1 cellular context compared by ENCODE assay signal in genomic region chr2:33599175-33599942, GRCh38.
TF ChIP-seq lines count a peak whose summit lies in the region.

Gene FAM98A (minus strand): TSS chr2:33599299. CDS start chr2:33599221, 78 bp downstream.

TF ChIP-seq in HepG2, 621 proteins besides CTCF, POLR2A, EP300 and RAD21 (continued from another document):
- no peak for TF ChIP-seq ZNF703 (CRISPR knock-in tag; IDR thresholded peaks at IDR 0.05; ENCODE audit: borderline replicate concordance)
- no peak for TF ChIP-seq KAT2B (IDR thresholded peaks at IDR 0.05; ENCODE audit: borderline replicate concordance, low read depth, low read length)
- 0 out of 2 replicates have a peak, but pooled peaks have one; percentile 62 for TF ChIP-seq ZFP41 (CRISPR knock-in tag; IDR thresholded peaks at IDR 0.05; ENCODE audit: borderline replicate concordance)
- 0 out of 2 replicates have a peak, but pooled peaks have one; percentile 74 for TF ChIP-seq ZNF879 (CRISPR knock-in tag; IDR thresholded peaks at IDR 0.05)
- no peak for TF ChIP-seq ZBTB1 (CRISPR knock-in tag; IDR thresholded peaks at IDR 0.05; ENCODE audit: borderline replicate concordance)
- no peak for TF ChIP-seq ARNT (IDR thresholded peaks at IDR 0.05)
- TF ChIP-seq ZFP82 (CRISPR knock-in tag; IDR thresholded peaks at IDR 0.05; ENCODE audit: borderline replicate concordance) = no peak; the same call in 1 of the 2 replicates
- no peak for TF ChIP-seq ZNF7 (CRISPR knock-in tag; IDR thresholded peaks at IDR 0.05)
- TF ChIP-seq POLR2G (IDR thresholded peaks at IDR 0.05; ENCODE audit: low read depth, low read length) = peak; percentile 90
- TF ChIP-seq, protein P1, sequence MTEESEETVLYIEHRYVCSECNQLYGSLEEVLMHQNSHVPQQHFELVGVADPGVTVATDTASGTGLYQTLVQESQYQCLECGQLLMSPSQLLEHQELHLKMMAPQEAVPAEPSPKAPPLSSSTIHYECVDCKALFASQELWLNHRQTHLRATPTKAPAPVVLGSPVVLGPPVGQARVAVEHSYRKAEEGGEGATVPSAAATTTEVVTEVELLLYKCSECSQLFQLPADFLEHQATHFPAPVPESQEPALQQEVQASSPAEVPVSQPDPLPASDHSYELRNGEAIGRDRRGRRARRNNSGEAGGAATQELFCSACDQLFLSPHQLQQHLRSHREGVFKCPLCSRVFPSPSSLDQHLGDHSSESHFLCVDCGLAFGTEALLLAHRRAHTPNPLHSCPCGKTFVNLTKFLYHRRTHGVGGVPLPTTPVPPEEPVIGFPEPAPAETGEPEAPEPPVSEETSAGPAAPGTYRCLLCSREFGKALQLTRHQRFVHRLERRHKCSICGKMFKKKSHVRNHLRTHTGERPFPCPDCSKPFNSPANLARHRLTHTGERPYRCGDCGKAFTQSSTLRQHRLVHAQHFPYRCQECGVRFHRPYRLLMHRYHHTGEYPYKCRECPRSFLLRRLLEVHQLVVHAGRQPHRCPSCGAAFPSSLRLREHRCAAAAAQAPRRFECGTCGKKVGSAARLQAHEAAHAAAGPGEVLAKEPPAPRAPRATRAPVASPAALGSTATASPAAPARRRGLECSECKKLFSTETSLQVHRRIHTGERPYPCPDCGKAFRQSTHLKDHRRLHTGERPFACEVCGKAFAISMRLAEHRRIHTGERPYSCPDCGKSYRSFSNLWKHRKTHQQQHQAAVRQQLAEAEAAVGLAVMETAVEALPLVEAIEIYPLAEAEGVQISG (CRISPR knock-in tag; IDR thresholded peaks at IDR 0.05) = peak; percentile 91
- TF ChIP-seq, protein P2, sequence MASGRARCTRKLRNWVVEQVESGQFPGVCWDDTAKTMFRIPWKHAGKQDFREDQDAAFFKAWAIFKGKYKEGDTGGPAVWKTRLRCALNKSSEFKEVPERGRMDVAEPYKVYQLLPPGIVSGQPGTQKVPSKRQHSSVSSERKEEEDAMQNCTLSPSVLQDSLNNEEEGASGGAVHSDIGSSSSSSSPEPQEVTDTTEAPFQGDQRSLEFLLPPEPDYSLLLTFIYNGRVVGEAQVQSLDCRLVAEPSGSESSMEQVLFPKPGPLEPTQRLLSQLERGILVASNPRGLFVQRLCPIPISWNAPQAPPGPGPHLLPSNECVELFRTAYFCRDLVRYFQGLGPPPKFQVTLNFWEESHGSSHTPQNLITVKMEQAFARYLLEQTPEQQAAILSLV (CRISPR knock-in tag; IDR thresholded peaks at IDR 0.05; ENCODE audit: borderline replicate concordance) = peak; percentile 82; the same call in 1 of the 2 replicates
- no peak for TF ChIP-seq CSRNP2 (CRISPR knock-in tag; conservative IDR thresholded peaks at IDR 0.05; ENCODE audit: low read depth)
- TF ChIP-seq POLR2AphosphoS5 (IDR thresholded peaks at IDR 0.05; ENCODE audit: low read depth, low read length) = peak; percentile 84
- TF ChIP-seq, protein P3, sequence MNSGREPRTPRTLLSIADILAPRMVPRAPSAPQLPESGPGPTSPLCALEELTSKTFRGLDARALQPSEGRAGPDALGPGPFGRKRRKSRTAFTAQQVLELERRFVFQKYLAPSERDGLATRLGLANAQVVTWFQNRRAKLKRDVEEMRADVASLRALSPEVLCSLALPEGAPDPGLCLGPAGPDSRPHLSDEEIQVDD (CRISPR knock-in tag; IDR thresholded peaks at IDR 0.05; ENCODE audit: borderline replicate concordance) = peak; percentile 86; the same call in 1 of the 2 replicates
- TF ChIP-seq SP4 (CRISPR knock-in tag; IDR thresholded peaks at IDR 0.05) = peak; percentile 84
- TF ChIP-seq ELF4 (CRISPR knock-in tag; IDR thresholded peaks at IDR 0.05; ENCODE audit: borderline replicate concordance) = no peak
- peak; percentile 15; the same call in 1 of the 2 replicates for TF ChIP-seq ZNF652 (CRISPR knock-in tag; IDR thresholded peaks at IDR 0.05; ENCODE audit: borderline replicate concordance, low read depth)
- TF ChIP-seq ZNF607 (CRISPR knock-in tag; IDR thresholded peaks at IDR 0.05; ENCODE audit: borderline replicate concordance) = peak; percentile 79
- no peak for TF ChIP-seq PAWR (CRISPR knock-in tag; IDR thresholded peaks at IDR 0.05; ENCODE audit: borderline replicate concordance)
- no peak for TF ChIP-seq SETDB1 (CRISPR knock-in tag; IDR thresholded peaks at IDR 0.05; ENCODE audit: borderline replicate concordance)
- no peak for TF ChIP-seq NFE2L1 (CRISPR knock-in tag; IDR thresholded peaks at IDR 0.05; ENCODE audit: borderline replicate concordance)
- TF ChIP-seq XBP1 (CRISPR knock-in tag; IDR thresholded peaks at IDR 0.05) = no peak
- TF ChIP-seq ZC3H13 (CRISPR knock-in tag; IDR thresholded peaks at IDR 0.05) = peak; percentile 77; the same call in 1 of the 2 replicates
- peak; percentile 95 for TF ChIP-seq ZNF749 (CRISPR knock-in tag; IDR thresholded peaks at IDR 0.05; ENCODE audit: borderline replicate concordance)
- peak; percentile 81 for TF ChIP-seq RBFOX2 (IDR thresholded peaks at IDR 0.05; ENCODE audit: low read depth, low read length)
- peak; percentile 91 for TF ChIP-seq TBX2 (CRISPR knock-in tag; IDR thresholded peaks at IDR 0.05; ENCODE audit: borderline replicate concordance)
- TF ChIP-seq, protein P4, sequence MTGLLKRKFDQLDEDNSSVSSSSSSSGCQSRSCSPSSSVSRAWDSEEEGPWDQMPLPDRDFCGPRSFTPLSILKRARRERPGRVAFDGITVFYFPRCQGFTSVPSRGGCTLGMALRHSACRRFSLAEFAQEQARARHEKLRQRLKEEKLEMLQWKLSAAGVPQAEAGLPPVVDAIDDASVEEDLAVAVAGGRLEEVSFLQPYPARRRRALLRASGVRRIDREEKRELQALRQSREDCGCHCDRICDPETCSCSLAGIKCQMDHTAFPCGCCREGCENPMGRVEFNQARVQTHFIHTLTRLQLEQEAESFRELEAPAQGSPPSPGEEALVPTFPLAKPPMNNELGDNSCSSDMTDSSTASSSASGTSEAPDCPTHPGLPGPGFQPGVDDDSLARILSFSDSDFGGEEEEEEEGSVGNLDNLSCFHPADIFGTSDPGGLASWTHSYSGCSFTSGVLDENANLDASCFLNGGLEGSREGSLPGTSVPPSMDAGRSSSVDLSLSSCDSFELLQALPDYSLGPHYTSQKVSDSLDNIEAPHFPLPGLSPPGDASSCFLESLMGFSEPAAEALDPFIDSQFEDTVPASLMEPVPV (CRISPR knock-in tag; IDR thresholded peaks at IDR 0.05) = no peak
- TF ChIP-seq PHF20 (CRISPR knock-in tag; IDR thresholded peaks at IDR 0.05) = peak; percentile 84
- peak; percentile 95 for TF ChIP-seq ZNF333 (CRISPR knock-in tag; IDR thresholded peaks at IDR 0.05; ENCODE audit: borderline replicate concordance)
- no peak for TF ChIP-seq ZNF33B (CRISPR knock-in tag; IDR thresholded peaks at IDR 0.05)
- TF ChIP-seq ZNF83 (CRISPR knock-in tag; IDR thresholded peaks at IDR 0.05; ENCODE audit: borderline replicate concordance) = no peak
- TF ChIP-seq ZBTB42 (CRISPR knock-in tag; IDR thresholded peaks at IDR 0.05) = no peak
- peak; percentile 65 for TF ChIP-seq ARHGAP35 (CRISPR knock-in tag; IDR thresholded peaks at IDR 0.05; ENCODE audit: borderline replicate concordance)
- peak; percentile 56; the same call in 1 of the 2 replicates for TF ChIP-seq ZNF619 (CRISPR knock-in tag; IDR thresholded peaks at IDR 0.05)
- TF ChIP-seq HNF4A (CRISPR knock-in tag; IDR thresholded peaks at IDR 0.05) = no peak
- TF ChIP-seq, protein P5, sequence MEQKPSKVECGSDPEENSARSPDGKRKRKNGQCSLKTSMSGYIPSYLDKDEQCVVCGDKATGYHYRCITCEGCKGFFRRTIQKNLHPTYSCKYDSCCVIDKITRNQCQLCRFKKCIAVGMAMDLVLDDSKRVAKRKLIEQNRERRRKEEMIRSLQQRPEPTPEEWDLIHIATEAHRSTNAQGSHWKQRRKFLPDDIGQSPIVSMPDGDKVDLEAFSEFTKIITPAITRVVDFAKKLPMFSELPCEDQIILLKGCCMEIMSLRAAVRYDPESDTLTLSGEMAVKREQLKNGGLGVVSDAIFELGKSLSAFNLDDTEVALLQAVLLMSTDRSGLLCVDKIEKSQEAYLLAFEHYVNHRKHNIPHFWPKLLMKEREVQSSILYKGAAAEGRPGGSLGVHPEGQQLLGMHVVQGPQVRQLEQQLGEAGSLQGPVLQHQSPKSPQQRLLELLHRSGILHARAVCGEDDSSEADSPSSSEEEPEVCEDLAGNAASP (CRISPR knock-in tag; IDR thresholded peaks at IDR 0.05; ENCODE audit: borderline replicate concordance) = no peak
- no peak for TF ChIP-seq GTF2F1 (IDR thresholded peaks at IDR 0.05; ENCODE audit: low read length)
- TF ChIP-seq, protein P6, sequence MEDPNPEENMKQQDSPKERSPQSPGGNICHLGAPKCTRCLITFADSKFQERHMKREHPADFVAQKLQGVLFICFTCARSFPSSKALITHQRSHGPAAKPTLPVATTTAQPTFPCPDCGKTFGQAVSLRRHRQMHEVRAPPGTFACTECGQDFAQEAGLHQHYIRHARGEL (CRISPR knock-in tag; IDR thresholded peaks at IDR 0.05) = no peak
- peak; percentile 63 for TF ChIP-seq PATZ1 (CRISPR knock-in tag; IDR thresholded peaks at IDR 0.05)
- no peak; the same call in 1 of the 2 replicates for TF ChIP-seq MAF1 (CRISPR knock-in tag; IDR thresholded peaks at IDR 0.05; ENCODE audit: borderline replicate concordance)
- TF ChIP-seq HNRNPLL (IDR thresholded peaks at IDR 0.05; ENCODE audit: low read depth, low read length, poor library complexity, severe bottlenecking) = peak; percentile 94
- TF ChIP-seq MAZ (IDR thresholded peaks at IDR 0.05; ENCODE audit: borderline replicate concordance, low read depth, low read length) = peak; percentile 48; the same call in 1 of the 2 replicates
- peak; percentile 81; the same call in 1 of the 2 replicates for TF ChIP-seq MAZ (CRISPR knock-in tag; IDR thresholded peaks at IDR 0.05; ENCODE audit: low read depth)
- TF ChIP-seq MTA3 (CRISPR knock-in tag; IDR thresholded peaks at IDR 0.05) = no peak
- TF ChIP-seq SRY (CRISPR knock-in tag; IDR thresholded peaks at IDR 0.05) = no peak
- TF ChIP-seq ZFP37 (CRISPR knock-in tag; IDR thresholded peaks at IDR 0.05; ENCODE audit: borderline replicate concordance) = peak; percentile 87; the same call in 1 of the 2 replicates
